1 cellular context compared by ENCODE assay signal in genomic region chr20:46406986-46407670, GRCh38.
TF ChIP-seq lines count a peak whose summit lies in the region.

No MANE protein-coding gene starts in this region.

TF ChIP-seq in HepG2, 621 proteins besides CTCF, POLR2A, EP300 and RAD21 (continued from another document):
- TF ChIP-seq HMGXB4 (CRISPR knock-in tag; IDR thresholded peaks at IDR 0.05; ENCODE audit: borderline replicate concordance in 1 of 2, low read depth in 1 of 2) (no peak), SYNCRIP (IDR thresholded peaks at IDR 0.05; ENCODE audit: insufficient read depth, low read depth, low read length) (no peak), PRMT3 (CRISPR knock-in tag; IDR thresholded peaks at IDR 0.05; ENCODE audit: borderline replicate concordance, low read depth) (no peak)
